1 cellular context compared by ENCODE assay signal in the genomic region with DNA sequence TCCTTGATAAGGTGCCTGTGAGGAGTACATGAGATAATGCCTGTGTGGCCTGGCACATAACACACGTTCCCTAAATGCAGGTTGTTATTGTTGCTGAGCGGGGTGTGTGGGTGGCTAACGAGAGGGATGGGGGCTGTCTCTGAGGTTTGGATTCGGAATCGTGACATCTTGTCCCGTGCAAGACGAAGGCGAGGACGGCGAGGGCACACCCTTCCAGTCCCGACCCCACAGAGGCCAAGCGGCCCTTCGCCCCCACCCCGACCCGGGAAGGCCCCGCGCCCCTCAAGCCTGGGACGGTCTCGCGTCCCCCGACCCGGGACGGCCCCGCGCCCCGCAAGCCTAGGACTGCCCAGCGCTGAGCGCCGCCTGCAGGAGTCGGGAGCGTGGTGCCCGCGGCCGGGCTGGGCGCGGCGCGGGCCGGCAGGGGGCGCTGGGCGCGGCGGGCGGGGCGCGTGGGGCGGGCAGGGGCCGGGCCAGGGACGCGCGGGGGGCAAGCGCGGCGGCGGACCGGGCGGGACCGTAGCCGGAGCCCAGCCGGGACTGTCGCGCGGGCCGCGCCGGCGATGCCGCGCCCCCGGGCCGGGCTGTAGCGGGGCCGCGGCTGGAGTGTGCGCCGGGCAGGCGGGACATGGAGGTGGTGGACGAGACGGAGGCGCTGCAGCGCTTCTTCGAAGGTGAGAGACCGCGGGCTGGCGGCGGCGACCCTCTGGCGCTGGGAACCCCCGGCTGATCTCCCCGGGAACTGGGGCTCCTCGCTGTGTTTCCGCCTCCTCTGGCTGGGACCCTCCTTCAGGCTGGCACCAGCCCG.
TF ChIP-seq lines count a peak whose summit lies in the region.

A gene (plus strand): TSS at position 520 of the 808 bp plus-strand sequence. CDS start 109 bp downstream, at position 629.

TF ChIP-seq in K562, 482 proteins besides CTCF, POLR2A, EP300 and RAD21 (continued from another document and continues in another):
- peak; percentile 89; the same call in 1 of the 2 replicates for TF ChIP-seq HNRNPL (IDR thresholded peaks at IDR 0.05; ENCODE audit: low read depth, low read length)
- TF ChIP-seq, protein P1, sequence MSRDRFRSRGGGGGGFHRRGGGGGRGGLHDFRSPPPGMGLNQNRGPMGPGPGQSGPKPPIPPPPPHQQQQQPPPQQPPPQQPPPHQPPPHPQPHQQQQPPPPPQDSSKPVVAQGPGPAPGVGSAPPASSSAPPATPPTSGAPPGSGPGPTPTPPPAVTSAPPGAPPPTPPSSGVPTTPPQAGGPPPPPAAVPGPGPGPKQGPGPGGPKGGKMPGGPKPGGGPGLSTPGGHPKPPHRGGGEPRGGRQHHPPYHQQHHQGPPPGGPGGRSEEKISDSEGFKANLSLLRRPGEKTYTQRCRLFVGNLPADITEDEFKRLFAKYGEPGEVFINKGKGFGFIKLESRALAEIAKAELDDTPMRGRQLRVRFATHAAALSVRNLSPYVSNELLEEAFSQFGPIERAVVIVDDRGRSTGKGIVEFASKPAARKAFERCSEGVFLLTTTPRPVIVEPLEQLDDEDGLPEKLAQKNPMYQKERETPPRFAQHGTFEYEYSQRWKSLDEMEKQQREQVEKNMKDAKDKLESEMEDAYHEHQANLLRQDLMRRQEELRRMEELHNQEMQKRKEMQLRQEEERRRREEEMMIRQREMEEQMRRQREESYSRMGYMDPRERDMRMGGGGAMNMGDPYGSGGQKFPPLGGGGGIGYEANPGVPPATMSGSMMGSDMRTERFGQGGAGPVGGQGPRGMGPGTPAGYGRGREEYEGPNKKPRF (IDR thresholded peaks at IDR 0.05; ENCODE audit: low read depth, low read length), result no peak
- peak; percentile 69; the same call in 1 of the 2 replicates for TF ChIP-seq CBX1 (IDR thresholded peaks at IDR 0.05; ENCODE audit: low read depth)
- peak; percentile 71; the same call in 1 of the 2 replicates for TF ChIP-seq PHF8 (IDR thresholded peaks at IDR 0.05; ENCODE audit: borderline replicate concordance, low read length)
- TF ChIP-seq RCOR1 (IDR thresholded peaks at IDR 0.05; ENCODE audit: borderline replicate concordance in 1 of 2, low read depth in 2 of 2, low read length in 2 of 2), result 0 out of 4 replicates have a peak, but pooled peaks of 1 of the 2 experiments have one; percentile 20
- TF ChIP-seq GABPB1 (CRISPR knock-in tag; IDR thresholded peaks at IDR 0.05), result no peak
- TF ChIP-seq SIN3B (IDR thresholded peaks at IDR 0.05; ENCODE audit: low read depth), result 0 out of 2 replicates have a peak, but pooled peaks have one; percentile 34
- peak; percentile 16 for TF ChIP-seq KDM5B (IDR thresholded peaks at IDR 0.05; ENCODE audit: insufficient replicate concordance, low read depth, low read length)
- TF ChIP-seq E2F3 (CRISPR knock-in tag; IDR thresholded peaks at IDR 0.05), result 0 out of 2 replicates have a peak, but pooled peaks have one; percentile 11
- peak; percentile 31 for TF ChIP-seq SMARCB1 (IDR thresholded peaks at IDR 0.05; ENCODE audit: insufficient read length, low read depth)
- TF ChIP-seq, protein P2, sequence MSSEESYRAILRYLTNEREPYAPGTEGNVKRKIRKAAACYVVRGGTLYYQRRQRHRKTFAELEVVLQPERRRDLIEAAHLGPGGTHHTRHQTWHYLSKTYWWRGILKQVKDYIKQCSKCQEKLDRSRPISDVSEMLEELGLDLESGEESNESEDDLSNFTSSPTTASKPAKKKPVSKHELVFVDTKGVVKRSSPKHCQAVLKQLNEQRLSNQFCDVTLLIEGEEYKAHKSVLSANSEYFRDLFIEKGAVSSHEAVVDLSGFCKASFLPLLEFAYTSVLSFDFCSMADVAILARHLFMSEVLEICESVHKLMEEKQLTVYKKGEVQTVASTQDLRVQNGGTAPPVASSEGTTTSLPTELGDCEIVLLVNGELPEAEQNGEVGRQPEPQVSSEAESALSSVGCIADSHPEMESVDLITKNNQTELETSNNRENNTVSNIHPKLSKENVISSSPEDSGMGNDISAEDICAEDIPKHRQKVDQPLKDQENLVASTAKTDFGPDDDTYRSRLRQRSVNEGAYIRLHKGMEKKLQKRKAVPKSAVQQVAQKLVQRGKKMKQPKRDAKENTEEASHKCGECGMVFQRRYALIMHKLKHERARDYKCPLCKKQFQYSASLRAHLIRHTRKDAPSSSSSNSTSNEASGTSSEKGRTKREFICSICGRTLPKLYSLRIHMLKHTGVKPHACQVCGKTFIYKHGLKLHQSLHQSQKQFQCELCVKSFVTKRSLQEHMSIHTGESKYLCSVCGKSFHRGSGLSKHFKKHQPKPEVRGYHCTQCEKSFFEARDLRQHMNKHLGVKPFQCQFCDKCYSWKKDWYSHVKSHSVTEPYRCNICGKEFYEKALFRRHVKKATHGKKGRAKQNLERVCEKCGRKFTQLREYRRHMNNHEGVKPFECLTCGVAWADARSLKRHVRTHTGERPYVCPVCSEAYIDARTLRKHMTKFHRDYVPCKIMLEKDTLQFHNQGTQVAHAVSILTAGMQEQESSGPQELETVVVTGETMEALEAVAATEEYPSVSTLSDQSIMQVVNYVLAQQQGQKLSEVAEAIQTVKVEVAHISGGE (CRISPR knock-in tag; IDR thresholded peaks at IDR 0.05), result 0 out of 6 replicates have a peak, but pooled peaks of 1 of the 3 experiments have one; percentile 53
- no peak for TF ChIP-seq NR1H2 (CRISPR knock-in tag; IDR thresholded peaks at IDR 0.05)
- TF ChIP-seq, protein P3, sequence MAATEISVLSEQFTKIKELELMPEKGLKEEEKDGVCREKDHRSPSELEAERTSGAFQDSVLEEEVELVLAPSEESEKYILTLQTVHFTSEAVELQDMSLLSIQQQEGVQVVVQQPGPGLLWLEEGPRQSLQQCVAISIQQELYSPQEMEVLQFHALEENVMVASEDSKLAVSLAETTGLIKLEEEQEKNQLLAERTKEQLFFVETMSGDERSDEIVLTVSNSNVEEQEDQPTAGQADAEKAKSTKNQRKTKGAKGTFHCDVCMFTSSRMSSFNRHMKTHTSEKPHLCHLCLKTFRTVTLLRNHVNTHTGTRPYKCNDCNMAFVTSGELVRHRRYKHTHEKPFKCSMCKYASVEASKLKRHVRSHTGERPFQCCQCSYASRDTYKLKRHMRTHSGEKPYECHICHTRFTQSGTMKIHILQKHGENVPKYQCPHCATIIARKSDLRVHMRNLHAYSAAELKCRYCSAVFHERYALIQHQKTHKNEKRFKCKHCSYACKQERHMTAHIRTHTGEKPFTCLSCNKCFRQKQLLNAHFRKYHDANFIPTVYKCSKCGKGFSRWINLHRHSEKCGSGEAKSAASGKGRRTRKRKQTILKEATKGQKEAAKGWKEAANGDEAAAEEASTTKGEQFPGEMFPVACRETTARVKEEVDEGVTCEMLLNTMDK (IDR thresholded peaks at IDR 0.05; ENCODE audit: borderline replicate concordance, insufficient read depth, low read depth, low read length, poor library complexity, severe bottlenecking), result peak; percentile 99
- TF ChIP-seq CCNT2 (IDR thresholded peaks at IDR 0.05; ENCODE audit: borderline replicate concordance, extremely low read depth, insufficient read length, low read depth, low read length), result peak; percentile 43
- TF ChIP-seq MAZ (CRISPR knock-in tag; conservative IDR thresholded peaks at IDR 0.05 in 1 of 2, IDR thresholded peaks at IDR 0.05 in 1 of 2), result peak; percentile 50 to 65; a peak in 2 of 4 replicates
- peak; percentile 47; the same call in 1 of the 2 replicates for TF ChIP-seq ZNF766 (CRISPR knock-in tag; conservative IDR thresholded peaks at IDR 0.05)
- no peak for TF ChIP-seq FOXM1 (IDR thresholded peaks at IDR 0.05; ENCODE audit: low read depth)
- 0 out of 2 replicates have a peak, but pooled peaks have one; percentile 56 for TF ChIP-seq FOXM1 (CRISPR knock-in tag; IDR thresholded peaks at IDR 0.05; ENCODE audit: low read depth)
- TF ChIP-seq KAT7 (CRISPR knock-in tag; IDR thresholded peaks at IDR 0.05; ENCODE audit: borderline replicate concordance), result 0 out of 2 replicates have a peak, but pooled peaks have one; percentile 50
- 0 out of 2 replicates have a peak, but pooled peaks have one; percentile 51 for TF ChIP-seq MED1 (CRISPR knock-in tag; IDR thresholded peaks at IDR 0.05; ENCODE audit: borderline replicate concordance)
- TF ChIP-seq POLR2G (IDR thresholded peaks at IDR 0.05; ENCODE audit: low read depth, low read length), result peak; percentile 82
- peak; percentile 23; the same call in 1 of the 2 replicates for TF ChIP-seq ZFX (CRISPR knock-in tag; IDR thresholded peaks at IDR 0.05)
- TF ChIP-seq, protein P4, sequence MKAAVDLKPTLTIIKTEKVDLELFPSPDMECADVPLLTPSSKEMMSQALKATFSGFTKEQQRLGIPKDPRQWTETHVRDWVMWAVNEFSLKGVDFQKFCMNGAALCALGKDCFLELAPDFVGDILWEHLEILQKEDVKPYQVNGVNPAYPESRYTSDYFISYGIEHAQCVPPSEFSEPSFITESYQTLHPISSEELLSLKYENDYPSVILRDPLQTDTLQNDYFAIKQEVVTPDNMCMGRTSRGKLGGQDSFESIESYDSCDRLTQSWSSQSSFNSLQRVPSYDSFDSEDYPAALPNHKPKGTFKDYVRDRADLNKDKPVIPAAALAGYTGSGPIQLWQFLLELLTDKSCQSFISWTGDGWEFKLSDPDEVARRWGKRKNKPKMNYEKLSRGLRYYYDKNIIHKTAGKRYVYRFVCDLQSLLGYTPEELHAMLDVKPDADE (conservative IDR thresholded peaks at IDR 0.05; ENCODE audit: control insufficient read depth, low read depth, low read length), result 0 out of 2 replicates have a peak, but pooled peaks have one; percentile 35
- TF ChIP-seq EGR1 (conservative IDR thresholded peaks at IDR 0.05), result peak; percentile 46; the same call in 1 of the 2 replicates
- TF ChIP-seq, protein P5, sequence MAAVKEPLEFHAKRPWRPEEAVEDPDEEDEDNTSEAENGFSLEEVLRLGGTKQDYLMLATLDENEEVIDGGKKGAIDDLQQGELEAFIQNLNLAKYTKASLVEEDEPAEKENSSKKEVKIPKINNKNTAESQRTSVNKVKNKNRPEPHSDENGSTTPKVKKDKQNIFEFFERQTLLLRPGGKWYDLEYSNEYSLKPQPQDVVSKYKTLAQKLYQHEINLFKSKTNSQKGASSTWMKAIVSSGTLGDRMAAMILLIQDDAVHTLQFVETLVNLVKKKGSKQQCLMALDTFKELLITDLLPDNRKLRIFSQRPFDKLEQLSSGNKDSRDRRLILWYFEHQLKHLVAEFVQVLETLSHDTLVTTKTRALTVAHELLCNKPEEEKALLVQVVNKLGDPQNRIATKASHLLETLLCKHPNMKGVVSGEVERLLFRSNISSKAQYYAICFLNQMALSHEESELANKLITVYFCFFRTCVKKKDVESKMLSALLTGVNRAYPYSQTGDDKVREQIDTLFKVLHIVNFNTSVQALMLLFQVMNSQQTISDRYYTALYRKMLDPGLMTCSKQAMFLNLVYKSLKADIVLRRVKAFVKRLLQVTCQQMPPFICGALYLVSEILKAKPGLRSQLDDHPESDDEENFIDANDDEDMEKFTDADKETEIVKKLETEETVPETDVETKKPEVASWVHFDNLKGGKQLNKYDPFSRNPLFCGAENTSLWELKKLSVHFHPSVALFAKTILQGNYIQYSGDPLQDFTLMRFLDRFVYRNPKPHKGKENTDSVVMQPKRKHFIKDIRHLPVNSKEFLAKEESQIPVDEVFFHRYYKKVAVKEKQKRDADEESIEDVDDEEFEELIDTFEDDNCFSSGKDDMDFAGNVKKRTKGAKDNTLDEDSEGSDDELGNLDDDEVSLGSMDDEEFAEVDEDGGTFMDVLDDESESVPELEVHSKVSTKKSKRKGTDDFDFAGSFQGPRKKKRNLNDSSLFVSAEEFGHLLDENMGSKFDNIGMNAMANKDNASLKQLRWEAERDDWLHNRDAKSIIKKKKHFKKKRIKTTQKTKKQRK (IDR thresholded peaks at IDR 0.05; ENCODE audit: borderline replicate concordance, low read depth, low read length), result no peak
- TF ChIP-seq ZBTB7A (IDR thresholded peaks at IDR 0.05; ENCODE audit: borderline replicate concordance, control insufficient read depth, low read depth, low read length), result peak; percentile 86
- TF ChIP-seq KHSRP (IDR thresholded peaks at IDR 0.05), result no peak
- peak; percentile 60 for TF ChIP-seq RBFOX2 (IDR thresholded peaks at IDR 0.05; ENCODE audit: low read depth, low read length)
- TF ChIP-seq, protein P6, sequence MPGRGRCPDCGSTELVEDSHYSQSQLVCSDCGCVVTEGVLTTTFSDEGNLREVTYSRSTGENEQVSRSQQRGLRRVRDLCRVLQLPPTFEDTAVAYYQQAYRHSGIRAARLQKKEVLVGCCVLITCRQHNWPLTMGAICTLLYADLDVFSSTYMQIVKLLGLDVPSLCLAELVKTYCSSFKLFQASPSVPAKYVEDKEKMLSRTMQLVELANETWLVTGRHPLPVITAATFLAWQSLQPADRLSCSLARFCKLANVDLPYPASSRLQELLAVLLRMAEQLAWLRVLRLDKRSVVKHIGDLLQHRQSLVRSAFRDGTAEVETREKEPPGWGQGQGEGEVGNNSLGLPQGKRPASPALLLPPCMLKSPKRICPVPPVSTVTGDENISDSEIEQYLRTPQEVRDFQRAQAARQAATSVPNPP (IDR thresholded peaks at IDR 0.05; ENCODE audit: borderline replicate concordance, insufficient read depth, insufficient read length), result no peak
- TF ChIP-seq, protein P7, sequence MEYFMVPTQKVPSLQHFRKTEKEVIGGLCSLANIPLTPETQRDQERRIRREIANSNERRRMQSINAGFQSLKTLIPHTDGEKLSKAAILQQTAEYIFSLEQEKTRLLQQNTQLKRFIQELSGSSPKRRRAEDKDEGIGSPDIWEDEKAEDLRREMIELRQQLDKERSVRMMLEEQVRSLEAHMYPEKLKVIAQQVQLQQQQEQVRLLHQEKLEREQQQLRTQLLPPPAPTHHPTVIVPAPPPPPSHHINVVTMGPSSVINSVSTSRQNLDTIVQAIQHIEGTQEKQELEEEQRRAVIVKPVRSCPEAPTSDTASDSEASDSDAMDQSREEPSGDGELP (CRISPR knock-in tag; IDR thresholded peaks at IDR 0.05; ENCODE audit: borderline replicate concordance), result peak; percentile 33; the same call in 1 of the 2 replicates
- TF ChIP-seq, protein P8, sequence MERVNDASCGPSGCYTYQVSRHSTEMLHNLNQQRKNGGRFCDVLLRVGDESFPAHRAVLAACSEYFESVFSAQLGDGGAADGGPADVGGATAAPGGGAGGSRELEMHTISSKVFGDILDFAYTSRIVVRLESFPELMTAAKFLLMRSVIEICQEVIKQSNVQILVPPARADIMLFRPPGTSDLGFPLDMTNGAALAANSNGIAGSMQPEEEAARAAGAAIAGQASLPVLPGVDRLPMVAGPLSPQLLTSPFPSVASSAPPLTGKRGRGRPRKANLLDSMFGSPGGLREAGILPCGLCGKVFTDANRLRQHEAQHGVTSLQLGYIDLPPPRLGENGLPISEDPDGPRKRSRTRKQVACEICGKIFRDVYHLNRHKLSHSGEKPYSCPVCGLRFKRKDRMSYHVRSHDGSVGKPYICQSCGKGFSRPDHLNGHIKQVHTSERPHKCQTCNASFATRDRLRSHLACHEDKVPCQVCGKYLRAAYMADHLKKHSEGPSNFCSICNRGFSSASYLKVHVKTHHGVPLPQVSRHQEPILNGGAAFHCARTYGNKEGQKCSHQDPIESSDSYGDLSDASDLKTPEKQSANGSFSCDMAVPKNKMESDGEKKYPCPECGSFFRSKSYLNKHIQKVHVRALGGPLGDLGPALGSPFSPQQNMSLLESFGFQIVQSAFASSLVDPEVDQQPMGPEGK (CRISPR knock-in tag; IDR thresholded peaks at IDR 0.05; ENCODE audit: borderline replicate concordance), result no peak
- TF ChIP-seq BCOR (IDR thresholded peaks at IDR 0.05), result peak; percentile 92
- TF ChIP-seq, protein P9, sequence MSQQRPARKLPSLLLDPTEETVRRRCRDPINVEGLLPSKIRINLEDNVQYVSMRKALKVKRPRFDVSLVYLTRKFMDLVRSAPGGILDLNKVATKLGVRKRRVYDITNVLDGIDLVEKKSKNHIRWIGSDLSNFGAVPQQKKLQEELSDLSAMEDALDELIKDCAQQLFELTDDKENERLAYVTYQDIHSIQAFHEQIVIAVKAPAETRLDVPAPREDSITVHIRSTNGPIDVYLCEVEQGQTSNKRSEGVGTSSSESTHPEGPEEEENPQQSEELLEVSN (IDR thresholded peaks at IDR 0.05; ENCODE audit: borderline replicate concordance in 1 of 2, extremely low read depth in 1 of 2, insufficient read depth in 1 of 2, insufficient read length in 1 of 2, low read depth in 1 of 2, low read length in 1 of 2, poor library complexity in 1 of 2, severe bottlenecking in 1 of 2), result peak; percentile 60 to 76
- no peak for TF ChIP-seq HNRNPUL1 (IDR thresholded peaks at IDR 0.05; ENCODE audit: low read length)
- TF ChIP-seq RB1 (IDR thresholded peaks at IDR 0.05; ENCODE audit: low read depth), result peak; percentile 55; the same call in 1 of the 2 replicates
